Comparison of ENCODE assay signal across 9 cellular contexts in genomic region chr19:45446295-45446694, GRCh38. TPM values are rescaled to one million over a fixed set of nuclear protein-coding genes. Genes with fewer than 3 reads are reported as not detected.
DNase-seq lines count a peak whose midpoint lies in the region; ATAC-seq, FAIRE-seq and TF ChIP-seq lines count a peak whose summit lies in the region.
"Had no signal": no experiment of that assay in that cellular context is flagged by ENCODE, and none has a peak within 500 bp of the region (broad histone marks: within the 10 kb centered on the region; RNA-seq: fewer than 3 reads in every experiment).

No MANE protein-coding gene starts in this region.

- no peak overlapping the region for H3K14ac ChIP-seq in neuronal stem cell (ENCODE audit: low read length)

- H4K91ac ChIP-seq in neuronal stem cell (ENCODE audit: low read depth, low read length, poor library complexity), result no peak overlapping the region

- no peak overlapping the region for H2AK5ac ChIP-seq in neuronal stem cell (ENCODE audit: low read depth, low read length)

- H2BK15ac ChIP-seq in neuronal stem cell (ENCODE audit: low read length), result no peak overlapping the region

- H3K27me3 ChIP-seq in cardiac muscle cell (no peaks in the 10 kb centered on the region), OCI-LY3 (ENCODE audit: low read depth, low read length) (peaks cover under 1% of the 10 kb centered on the region; the same call in 1 of the 2 replicates), upper lobe of right lung (no peaks in the 10 kb centered on the region), neuronal stem cell (ENCODE audit: control insufficient read depth in 3 of 3, insufficient read depth in 3 of 3, low read depth in 1 of 3, low read length in 3 of 3) (peaks cover 0 to 2% (median 0%) of the 10 kb centered on the region in 3 experiments)

- H3K4ac ChIP-seq in neuronal stem cell (ENCODE audit: low read length), result no peak overlapping the region

- H3K79me1 ChIP-seq in neuronal stem cell (ENCODE audit: low read depth, low read length), result no peaks in the 10 kb centered on the region

- H3K36me3 ChIP-seq in cardiac muscle cell (no peaks in the 10 kb centered on the region), OCI-LY3 (replicated peaks; ENCODE audit: low read depth, low read length) (no peaks in the 10 kb centered on the region), upper lobe of right lung (no peaks in the 10 kb centered on the region), neuronal stem cell (replicated peaks in 1 of 2; ENCODE audit: control insufficient read depth in 2 of 2, insufficient read depth in 2 of 2, low read length in 2 of 2) (no peaks in the 10 kb centered on the region)

- H3K4me1 ChIP-seq in cardiac muscle cell (ENCODE audit: low read depth) (peaks cover 4% of the 10 kb centered on the region), OCI-LY3 (ENCODE audit: low read length) (peaks cover 20% of the 10 kb centered on the region), upper lobe of right lung (peaks cover 24% of the 10 kb centered on the region), neuronal stem cell (ENCODE audit: control insufficient read depth in 2 of 2, insufficient read depth in 1 of 2, low read depth in 1 of 2, low read length in 2 of 2) (peaks cover 13 to 28% of the 10 kb centered on the region in 2 donors)

- intact Hi-C loops in Right ventricle myocardium inferior (cut with DNase I) (no loop called here), upper lobe of right lung (cut with DNase I) (no loop called here)

- H3K4me3 ChIP-seq in cardiac muscle cell (no peak overlapping the region), OCI-LY3 (ENCODE audit: low read length) (no peak overlapping the region), epithelial cell of proximal tubule (ENCODE audit: low read depth, low read length) (no peak overlapping the region), upper lobe of right lung (no peak overlapping the region), neuronal stem cell (ENCODE audit: low read length in 2 of 2) (no peak overlapping the region)

- peak in 1 of 2 donors; percentile 62 for DNase-seq in cardiac muscle cell (ENCODE audit: low read depth in 1 of 2, low spot score in 1 of 2)
- no peak for DNase-seq in Right ventricle myocardium inferior (ENCODE audit: missing footprints)
- no peak for DNase-seq in epithelial cell of proximal tubule (ENCODE audit: low read depth)
- no peak for DNase-seq in upper lobe of right lung
- DNase-seq in HTR-8/SVneo (ENCODE audit: insufficient read length, low spot score), result no peak
- DNase-seq in neuronal stem cell (ENCODE audit: low spot score), result no peak
- DNase-seq: activated naive CD8-positive, alpha-beta T cell treated with anti-CD3 and anti-CD28 coated beads, Interleukin-2, amount 10 ng/mL, durations not matched to agents 7 days and 5 days had no signal

- H3K23ac ChIP-seq in neuronal stem cell (ENCODE audit: low read depth, low read length, poor library complexity), result no peak overlapping the region

- ATAC-seq in Right ventricle myocardium inferior (no peak), upper lobe of right lung (no peak), GM18498 (IDR thresholded peaks at IDR 0.05; ENCODE audit: unreplicated experiment) (no peak)

- no peak overlapping the region for H3K18ac ChIP-seq in neuronal stem cell (ENCODE audit: low read length)

- no peak overlapping the region for H3K9ac ChIP-seq in OCI-LY3 (ENCODE audit: low read length)
- no peak overlapping the region for H3K9ac ChIP-seq in neuronal stem cell (ENCODE audit: low read depth, low read length, poor library complexity)

- no peak for FAIRE-seq in HTR-8/SVneo (lab: Jason Lieb, UNC)

- no peak overlapping the region for H2BK120ac ChIP-seq in neuronal stem cell (ENCODE audit: low read depth, low read length)

- no peaks in the 10 kb centered on the region for H3K79me2 ChIP-seq in OCI-LY3 (ENCODE audit: low read length)

- TF ChIP-seq CTCF in cardiac muscle cell (IDR thresholded peaks at IDR 0.05; ENCODE audit: low read depth, low read length) (peak; percentile 48), OCI-LY3 (IDR thresholded peaks at IDR 0.05; ENCODE audit: low read depth, low read length) (peak; percentile 77), epithelial cell of proximal tubule (conservative IDR thresholded peaks at IDR 0.05; ENCODE audit: low read depth, low read length) (peak; percentile 60), upper lobe of right lung (IDR thresholded peaks at IDR 0.05) (peak; percentile 37)

- WGBS in neuronal stem cell (ENCODE audit: extremely low coverage in 2 of 2, insufficient read length in 2 of 2, insufficient replicate concordance in 1 of 2), 2 donors, result no CpG with 5 or more reads among the region's 6 CpGs

- no peak overlapping the region for H2BK5ac ChIP-seq in neuronal stem cell (ENCODE audit: low read length)

- H3K9me3 ChIP-seq in cardiac muscle cell (ENCODE audit: low read depth) (no peaks in the 10 kb centered on the region), OCI-LY3 (ENCODE audit: insufficient read depth, low read length) (no peaks in the 10 kb centered on the region), upper lobe of right lung (no peaks in the 10 kb centered on the region), neuronal stem cell (replicated peaks in 1 of 2; ENCODE audit: control insufficient read depth in 2 of 2, insufficient read depth in 1 of 2, low read depth in 1 of 2, low read length in 2 of 2) (peaks cover 0 to 1% of the 10 kb centered on the region in 2 donors)

- H2AFZ ChIP-seq in OCI-LY3 (ENCODE audit: low read depth, low read length) (no peak overlapping the region), neuronal stem cell (ENCODE audit: low read length) (no peak overlapping the region)

- no peak overlapping the region for H3K4me2 ChIP-seq in OCI-LY3 (ENCODE audit: low read length)
- H3K4me2 ChIP-seq in neuronal stem cell (ENCODE audit: insufficient read depth, low read length, poor library complexity, severe bottlenecking), result no peak overlapping the region

- no peak overlapping the region for H2BK12ac ChIP-seq in neuronal stem cell (ENCODE audit: low read length)

- H3K27ac ChIP-seq in cardiac muscle cell, result no peak overlapping the region
- no peak overlapping the region for H3K27ac ChIP-seq in OCI-LY3 (ENCODE audit: low read length)
- H3K27ac ChIP-seq in upper lobe of right lung, result no peak overlapping the region
- no peak overlapping the region for H3K27ac ChIP-seq in neuronal stem cell (replicated peaks; ENCODE audit: low read length)

- no peaks in the 10 kb centered on the region for H4K20me1 ChIP-seq in OCI-LY3 (ENCODE audit: insufficient read depth, low read length)

- H4K8ac ChIP-seq in neuronal stem cell (ENCODE audit: low read depth, low read length), result no peak overlapping the region

RNA-seq across cellular contexts. Expression of gene FOSB, which starts 21.5 kb away (rescaled TPM):
- total RNA-seq in cardiac muscle cell (0.88 and 4.5 TPM in 2 replicates), Right ventricle myocardium inferior (0.32 TPM), epithelial cell of proximal tubule (0.65 and 3.4 TPM in 2 replicates), upper lobe of right lung (3.6 TPM)
- polyA plus RNA-seq in cardiac muscle cell, result 1.7 and 3.0 TPM in 2 replicates
- polyA plus RNA-seq in neuronal stem cell (2013, experiment 1 of 2), result 8.5 TPM
- polyA plus RNA-seq in neuronal stem cell (2013, experiment 2 of 2), result 8.7 TPM

RNA-seq across cellular contexts. Expression of gene ERCC1, which starts 22.6 kb away (rescaled TPM):
- total RNA-seq in cardiac muscle cell (120 and 164 TPM in 2 replicates), Right ventricle myocardium inferior (166 TPM), epithelial cell of proximal tubule (66.6 and 71.6 TPM in 2 replicates), upper lobe of right lung (48.8 TPM)
- 138 and 169 TPM in 2 replicates for polyA plus RNA-seq in cardiac muscle cell
- 90.0 TPM for polyA plus RNA-seq in neuronal stem cell (2013, experiment 1 of 2)
- polyA plus RNA-seq in neuronal stem cell (2013, experiment 2 of 2), result 87.6 TPM

RNA-seq across cellular contexts. Expression of gene POLR1G, which starts 39.9 kb away (rescaled TPM):
- 6.5 and 17.8 TPM in 2 replicates for total RNA-seq in cardiac muscle cell
- polyA plus RNA-seq in cardiac muscle cell, result 6.0 and 6.6 TPM in 2 replicates
- 8.5 TPM for total RNA-seq in Right ventricle myocardium inferior
- 14.5 and 30.7 TPM in 2 replicates for total RNA-seq in epithelial cell of proximal tubule
- total RNA-seq in upper lobe of right lung, result 5.4 TPM
- 6.4 TPM for polyA plus RNA-seq in neuronal stem cell (2013, experiment 1 of 2)
- polyA plus RNA-seq in neuronal stem cell (2013, experiment 2 of 2), result 6.4 TPM

RNA-seq across cellular contexts. Expression of gene PPP1R13L, which starts 41.4 kb away (rescaled TPM):
- total RNA-seq in cardiac muscle cell, result 49.7 and 118 TPM in 2 replicates
- polyA plus RNA-seq in cardiac muscle cell, result 39.5 and 54.1 TPM in 2 replicates
- total RNA-seq in Right ventricle myocardium inferior, result 182 TPM
- total RNA-seq in epithelial cell of proximal tubule, result 15.2 and 16.8 TPM in 2 replicates
- 67.9 TPM for total RNA-seq in upper lobe of right lung
- polyA plus RNA-seq in neuronal stem cell (2013, experiment 1 of 2), result 11.0 TPM
- polyA plus RNA-seq in neuronal stem cell (2013, experiment 2 of 2), result 9.8 TPM

RNA-seq across cellular contexts. Expression of gene RTN2, which starts 50.6 kb away (rescaled TPM):
- total RNA-seq in cardiac muscle cell, result 43.7 and 56.5 TPM in 2 replicates
- polyA plus RNA-seq in cardiac muscle cell, result 92.2 and 111 TPM in 2 replicates
- total RNA-seq in Right ventricle myocardium inferior, result 30.6 TPM
- total RNA-seq in epithelial cell of proximal tubule, result 6.9 and 9.7 TPM in 2 replicates
- 13.3 TPM for total RNA-seq in upper lobe of right lung
- 9.5 TPM for polyA plus RNA-seq in neuronal stem cell (2013, experiment 1 of 2)
- polyA plus RNA-seq in neuronal stem cell (2013, experiment 2 of 2), result 10.0 TPM
